ENCODE assay signal across 12 cellular contexts in the genomic region with DNA sequence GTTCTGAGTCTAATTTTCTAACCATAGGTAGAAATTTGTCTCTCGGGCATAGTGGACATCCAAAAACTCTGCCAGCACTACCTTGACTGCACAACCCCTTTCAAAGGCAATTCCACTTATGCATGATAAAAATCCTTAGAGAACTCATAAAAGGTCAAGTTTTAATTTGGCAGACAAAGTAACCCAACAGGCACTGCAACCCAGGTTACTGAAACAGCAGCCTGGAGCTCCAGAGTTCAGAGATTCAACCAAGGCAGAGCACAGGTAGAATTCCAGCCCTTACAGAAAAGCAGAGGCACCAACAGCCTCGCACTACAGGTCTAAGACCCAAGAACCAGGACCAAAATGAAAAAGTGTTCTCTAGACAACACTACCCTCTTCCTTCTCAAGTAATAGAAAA. TPM values are rescaled to one million over a fixed set of nuclear protein-coding genes. Genes with fewer than 3 reads are reported as not detected.
A peak's percentile ranks its signal among the peaks of the same experiment; 100 is the strongest.
DNase-seq lines count a peak whose midpoint lies in the region; ATAC-seq, FAIRE-seq and TF ChIP-seq lines count a peak whose summit lies in the region.
"Had no signal": no experiment of that assay in that cellular context is flagged by ENCODE, and none has a peak within 500 bp of the region (broad histone marks: within the 10 kb centered on the region; RNA-seq: fewer than 3 reads in every experiment).

No MANE protein-coding gene starts in this region.

- TF ChIP-seq POLR2A in suprapubic skin (IDR thresholded peaks at IDR 0.05) = no peak

- H3K4me3 Mint-ChIP-seq in activated naive CD4-positive, alpha-beta T cell treated with anti-CD3 and anti-CD28 coated beads, Interleukin-2, amount 10 ng/mL, durations not matched to agents 7 days and 5 days = peak overlapping the region; percentile 84
- H3K4me3 Mint-ChIP-seq in T-helper 17 cell (peak overlapping the region; percentile 68), glutamatergic neuron (ENCODE audit: unreplicated experiment) (peak overlapping the region; percentile 82)

- peaks cover 28% of the 10 kb centered on the region for H3K27me3 Mint-ChIP-seq in activated naive CD4-positive, alpha-beta T cell treated with anti-CD3 and anti-CD28 coated beads, Interleukin-2, amount 10 ng/mL, durations not matched to agents 7 days and 5 days
- H3K27me3 Mint-ChIP-seq in T-helper 17 cell (no peaks in the 10 kb centered on the region), glutamatergic neuron (ENCODE audit: unreplicated experiment) (peaks cover 14% of the 10 kb centered on the region)

- H3K36me3 ChIP-seq in suprapubic skin = no peaks in the 10 kb centered on the region

- no peaks in the 10 kb centered on the region for H3K27me3 ChIP-seq in suprapubic skin

- ATAC-seq in T-helper 17 cell = no peak
- ATAC-seq: GM12878 had no signal

- no peak for TF ChIP-seq EP300 in suprapubic skin (IDR thresholded peaks at IDR 0.05)

- no peaks in the 10 kb centered on the region for H3K9me3 ChIP-seq in T-helper 17 cell (ENCODE audit: control insufficient read depth, low read length, poor library complexity, severe bottlenecking)
- no peaks in the 10 kb centered on the region for H3K9me3 ChIP-seq in suprapubic skin

- no peak overlapping the region for H3K27ac ChIP-seq in suprapubic skin

- peaks cover 20% of the 10 kb centered on the region for H3K4me1 ChIP-seq in suprapubic skin

- WGBS in suprapubic skin = 61% methylated on average over 2 of the region's 2 CpGs

- H3K4me3 ChIP-seq in suprapubic skin = peak overlapping the region; percentile 98

- no peaks in the 10 kb centered on the region for H3K9me3 Mint-ChIP-seq in activated naive CD4-positive, alpha-beta T cell treated with anti-CD3 and anti-CD28 coated beads, Interleukin-2, amount 10 ng/mL, durations not matched to agents 7 days and 5 days
- H3K9me3 Mint-ChIP-seq in glutamatergic neuron (ENCODE audit: unreplicated experiment) = no peaks in the 10 kb centered on the region

- TF ChIP-seq CTCF in glutamatergic neuron (IDR thresholded peaks at IDR 0.05; ENCODE audit: partially characterized antibody, unreplicated experiment) (no peak), suprapubic skin (IDR thresholded peaks at IDR 0.05) (no peak)

- CTCF ChIA-PET in activated naive CD4-positive, alpha-beta T cell treated with anti-CD3 and anti-CD28 coated beads, Interleukin-2, amount 10 ng/mL, durations not matched to agents 7 days and 5 days (lab: Charles Lee) = interaction anchor here (0.8 to 3.1 kb wide), 3 partner anchors 28 to 151 kb away, joined by 4 to 14 read pairs (median 6); no protein-coding TSS in a partner anchor

- no peak for FAIRE-seq in urothelium cell line (lab: Jason Lieb, UNC)
- FAIRE-seq: GM12878 had no signal

- no peak overlapping the region for H3K27ac Mint-ChIP-seq in activated naive CD4-positive, alpha-beta T cell treated with anti-CD3 and anti-CD28 coated beads, Interleukin-2, amount 10 ng/mL, durations not matched to agents 7 days and 5 days
- H3K27ac Mint-ChIP-seq in T-helper 17 cell (peak overlapping the region; percentile 24), glutamatergic neuron (ENCODE audit: unreplicated experiment) (no peak overlapping the region)

- no peaks in the 10 kb centered on the region for H3K36me3 Mint-ChIP-seq in activated naive CD4-positive, alpha-beta T cell treated with anti-CD3 and anti-CD28 coated beads, Interleukin-2, amount 10 ng/mL, durations not matched to agents 7 days and 5 days
- peaks cover 3% of the 10 kb centered on the region for H3K36me3 Mint-ChIP-seq in T-helper 17 cell (ENCODE audit: low read depth)
- H3K36me3 Mint-ChIP-seq in glutamatergic neuron (ENCODE audit: unreplicated experiment) = peaks cover 3% of the 10 kb centered on the region

- peaks cover 31% of the 10 kb centered on the region for H3K4me1 Mint-ChIP-seq in activated naive CD4-positive, alpha-beta T cell treated with anti-CD3 and anti-CD28 coated beads, Interleukin-2, amount 10 ng/mL, durations not matched to agents 7 days and 5 days
- H3K4me1 Mint-ChIP-seq in T-helper 17 cell (peaks cover 30% of the 10 kb centered on the region), glutamatergic neuron (ENCODE audit: low read depth, unreplicated experiment) (peaks cover 5% of the 10 kb centered on the region)

- DNase-seq in activated naive CD4-positive, alpha-beta T cell treated with anti-CD3 and anti-CD28 coated beads, Interleukin-2, amount 10 ng/mL, durations not matched to agents 7 days and 5 days = no peak
- no peak for DNase-seq in activated naive CD4-positive, alpha-beta T cell (lab: John Stamatoyannopoulos, UW)
- DNase-seq in T-helper 17 cell = no peak
- no peak for DNase-seq in glutamatergic neuron
- no peak for DNase-seq in suprapubic skin (ENCODE audit: low spot score in 2 of 2)
- DNase-seq in DMS153 (lab: John Stamatoyannopoulos, UW) = no peak
- DNase-seq in ureter (ENCODE audit: low spot score) = no peak
- no peak for DNase-seq in urothelium cell line (ENCODE audit: low spot score)
- DNase-seq: activated CD8-positive, alpha-beta memory T cell treated with anti-CD3 and anti-CD28 coated beads, Interleukin-2, amount 50 U/mL, for 4 hours; NCI-H2171 treated with DMSO at 0.1 percent for 48 hours; stimulated activated CD4-positive, alpha-beta T cell treated with anti-CD3 and anti-CD28 coated beads, Interleukin-15, amount 100 ng/mL, for 24 hours had no signal

RNA-seq across cellular contexts. Expression of a gene that starts 1.8 kb away (rescaled TPM):
- total RNA-seq in T-helper 17 cell = 10 to 100 TPM; 32.3 to 36.3 TPM
- 41.7 TPM for total RNA-seq in glutamatergic neuron (ENCODE audit: unreplicated experiment)
- total RNA-seq in suprapubic skin = 10 to 100 TPM; 11.8 to 40.1 (median 24.1) TPM
- total RNA-seq in ureter = 33.8 TPM
